Comparison of ENCODE assay signal across 3 cellular contexts in genomic region chr14:65788876-65789859, GRCh38.
TF ChIP-seq lines count a peak whose summit lies in the region.

No MANE protein-coding gene starts in this region.

TF ChIP-seq in SK-N-SH, 30 proteins besides CTCF, POLR2A, EP300 and RAD21 (continued from another document):
- TF ChIP-seq USF2 (IDR thresholded peaks at IDR 0.05; ENCODE audit: borderline replicate concordance, low read depth, low read length) (no peak), FOSL2 (IDR thresholded peaks at IDR 0.05; ENCODE audit: borderline replicate concordance, low read depth) (no peak)

TF ChIP-seq in SK-N-SH treated with all-trans-retinoic acid at 6 μM for 48 hours, 23 proteins besides CTCF, POLR2A, EP300 and RAD21 (continued from another document):
- no peak for TF ChIP-seq CREB5 (CRISPR knock-in tag; IDR thresholded peaks at IDR 0.05; ENCODE audit: low read depth)
- TF ChIP-seq PPARA (CRISPR knock-in tag; IDR thresholded peaks at IDR 0.05; ENCODE audit: borderline replicate concordance): no peak
- no peak for TF ChIP-seq POU6F1 (CRISPR knock-in tag; IDR thresholded peaks at IDR 0.05; ENCODE audit: borderline replicate concordance, low read depth)
- TF ChIP-seq ISL1 (CRISPR knock-in tag; IDR thresholded peaks at IDR 0.05): no peak
- TF ChIP-seq BACH2 (CRISPR knock-in tag; IDR thresholded peaks at IDR 0.05; ENCODE audit: borderline replicate concordance): no peak
- no peak for TF ChIP-seq CSRNP3 (CRISPR knock-in tag; IDR thresholded peaks at IDR 0.05)
- no peak for TF ChIP-seq GLIS3 (CRISPR knock-in tag; IDR thresholded peaks at IDR 0.05)
- TF ChIP-seq ZFP30 (CRISPR knock-in tag; IDR thresholded peaks at IDR 0.05): no peak
- TF ChIP-seq TSHZ2 (CRISPR knock-in tag; IDR thresholded peaks at IDR 0.05): no peak

TF ChIP-seq in H1, 55 proteins besides CTCF, POLR2A, EP300 and RAD21 (continued from another document):
- no peak for TF ChIP-seq USF2 (IDR thresholded peaks at IDR 0.05; ENCODE audit: low read length)
- TF ChIP-seq CREB1 (IDR thresholded peaks at IDR 0.05): no peak
- peak; percentile 69 for TF ChIP-seq MAX (IDR thresholded peaks at IDR 0.05)
- TF ChIP-seq CBX5 (IDR thresholded peaks at IDR 0.05; ENCODE audit: low read depth, low read length): no peak
- TF ChIP-seq ATF2 (IDR thresholded peaks at IDR 0.05; ENCODE audit: low read length): no peak
TF ChIP-seq in H1: peak in this region for 2.
